1 cellular context compared by ENCODE assay signal in the genomic region with DNA sequence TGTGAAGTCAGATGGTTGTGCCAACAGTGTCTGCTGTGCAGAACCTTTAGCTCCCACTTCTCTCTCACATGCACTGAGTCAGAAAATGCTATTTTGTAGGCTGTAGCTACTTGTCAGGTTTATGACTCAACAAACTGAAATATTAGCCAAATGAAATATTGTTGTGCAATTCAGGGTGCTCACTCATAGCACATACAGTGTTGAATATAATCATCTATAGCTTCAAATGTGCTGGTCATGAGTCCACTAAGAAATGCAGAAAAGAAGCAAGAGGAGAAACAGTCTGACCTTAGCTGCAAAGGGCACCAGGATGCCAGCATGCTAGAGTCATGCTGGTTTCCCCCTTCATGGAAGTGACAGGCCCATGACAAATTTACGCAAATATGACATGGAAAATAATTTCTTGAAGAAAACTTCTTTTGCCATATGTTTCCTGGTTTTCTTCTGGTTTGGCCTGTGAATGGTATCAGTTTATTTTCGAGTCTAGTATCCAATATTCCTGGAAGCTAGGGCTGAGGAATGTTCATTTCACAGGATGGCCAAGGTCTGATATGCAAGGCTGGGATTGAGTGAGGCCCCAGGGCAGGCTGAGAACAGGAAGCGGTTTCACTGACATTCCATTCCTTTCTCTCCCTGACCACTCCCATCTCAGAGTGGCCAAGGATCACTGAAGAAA.
A peak's percentile ranks its signal among the peaks of the same experiment; 100 is the strongest.
TF ChIP-seq lines count a peak whose summit lies in the region.

No MANE protein-coding gene starts in this region.

TF ChIP-seq in endothelial cell of umbilical vein, 7 proteins besides CTCF, POLR2A, EP300 and RAD21 (continued from another document):
- TF ChIP-seq MAX (IDR thresholded peaks at IDR 0.05; ENCODE audit: insufficient read depth, insufficient read length) = no peak
- peak; percentile 68 for TF ChIP-seq JUN (IDR thresholded peaks at IDR 0.05; ENCODE audit: borderline replicate concordance, insufficient read depth, insufficient read length, low read depth)
- no peak for TF ChIP-seq MYC (IDR thresholded peaks at IDR 0.05; ENCODE audit: low read depth, low read length)
TF ChIP-seq in endothelial cell of umbilical vein: peak in this region for 4.
